Comparison of ENCODE assay signal across 29 cellular contexts in genomic region chr17:46917516-46917915, GRCh38.
"Had no signal": no experiment of that assay in that cellular context is flagged by ENCODE, and none has a peak within 500 bp of the region (broad histone marks: within the 10 kb centered on the region; RNA-seq: fewer than 3 reads in every experiment).

No MANE protein-coding gene starts in this region.

- H3K9me3 Mint-ChIP-seq: natural killer cell treated with Interleukin-12 subunit alpha and Interleukin-12 subunit beta and Interleukin-15 and Interleukin-18, amount 100 ng/mL, for 72 hours; neural crest cell; stimulated activated naive B cell treated with anti-CD40 and anti-IgM and Interleukin-4, amounts not matched to agents 10 μg/mL and 1 μg/mL and 100 μg/mL, for 72 hours; stimulated activated naive CD8-positive, alpha-beta T cell treated with anti-CD3 and anti-CD28 coated beads, Interleukin-15, Interleukin-2, amounts not matched to agents 100 ng/mL and 50 ng/mL, for 24 hours had no signal

- H3K9me3 ChIP-seq: esophagus muscularis mucosa, gastroesophageal sphincter, left lung, mucosa of descending colon, neutrophil, pancreas, sigmoid colon, suprapubic skin, transverse colon, upper lobe of right lung, uterus had no signal

- ATAC-seq: foreskin keratinocyte; gastroesophageal sphincter; heart right ventricle; left cardiac atrium; left lung; mucosa of descending colon; natural killer cell treated with Interleukin-12 subunit alpha and Interleukin-12 subunit beta and Interleukin-15 and Interleukin-18, amount 100 ng/mL, for 72 hours; pancreas; right cardiac atrium; stimulated activated naive B cell treated with anti-CD40 and anti-IgM and Interleukin-4, amounts not matched to agents 10 μg/mL and 1 μg/mL and 100 μg/mL, for 72 hours; upper lobe of right lung had no signal

- H3K36me3 ChIP-seq: esophagus muscularis mucosa, gastroesophageal sphincter, heart right ventricle, left lung, neutrophil, pancreas, sigmoid colon, suprapubic skin, transverse colon, upper lobe of right lung, uterus had no signal

- H3K4me3 Mint-ChIP-seq: mesothelial cell of epicardium; naive B cell; natural killer cell treated with Interleukin-12 subunit alpha and Interleukin-12 subunit beta and Interleukin-15 and Interleukin-18, amount 100 ng/mL, for 72 hours; neural crest cell; stimulated activated naive B cell treated with anti-CD40 and anti-IgM and Interleukin-4, amounts not matched to agents 10 μg/mL and 1 μg/mL and 100 μg/mL, for 72 hours; stimulated activated naive CD8-positive, alpha-beta T cell treated with anti-CD3 and anti-CD28 coated beads, Interleukin-15, Interleukin-2, amounts not matched to agents 100 ng/mL and 50 ng/mL, for 24 hours had no signal

- H3K27me3 Mint-ChIP-seq: stimulated activated naive CD8-positive, alpha-beta T cell treated with anti-CD3 and anti-CD28 coated beads, Interleukin-15, Interleukin-2, amounts not matched to agents 100 ng/mL and 50 ng/mL, for 24 hours had no signal

- H3K4me1 ChIP-seq: esophagus muscularis mucosa, left lung, pancreas, sigmoid colon, transverse colon, upper lobe of right lung, uterus had no signal

- DNase-seq: dorsolateral prefrontal cortex; effector CD4-positive, alpha-beta T cell; glutamatergic neuron; heart right ventricle; hippocampal formation; left cardiac atrium; left lung; mesenchymal stem cell; mucosa of descending colon; naive B cell; pancreas; right cardiac atrium; sigmoid colon; stimulated activated CD4-positive, alpha-beta T cell treated with anti-CD3 and anti-CD28 coated beads, Interleukin-2, amount 100 ng/mL, for 24 hours; stimulated activated CD4-positive, alpha-beta T cell treated with anti-CD3 and anti-CD28 coated beads, Interleukin-4, amount 100 ng/mL, for 24 hours; stimulated activated naive B cell treated with anti-CD40 and anti-IgM and Interleukin-4, amounts not matched to agents 10 μg/mL and 1 μg/mL and 100 μg/mL, for 72 hours; transverse colon; upper lobe of right lung; uterus had no signal

- H3K27ac Mint-ChIP-seq: mesothelial cell of epicardium; natural killer cell treated with Interleukin-12 subunit alpha and Interleukin-12 subunit beta and Interleukin-15 and Interleukin-18, amount 100 ng/mL, for 72 hours; progenitor cell of endocrine pancreas; stimulated activated naive B cell treated with anti-CD40 and anti-IgM and Interleukin-4, amounts not matched to agents 10 μg/mL and 1 μg/mL and 100 μg/mL, for 72 hours; stimulated activated naive CD8-positive, alpha-beta T cell treated with anti-CD3 and anti-CD28 coated beads, Interleukin-15, Interleukin-2, amounts not matched to agents 100 ng/mL and 50 ng/mL, for 24 hours had no signal

- H3K4me3 ChIP-seq: dorsolateral prefrontal cortex, esophagus muscularis mucosa, gastroesophageal sphincter, heart right ventricle, left lung, mucosa of descending colon, pancreas, sigmoid colon, suprapubic skin, transverse colon, upper lobe of right lung, uterus had no signal

- H3K27me3 ChIP-seq: dorsolateral prefrontal cortex, esophagus muscularis mucosa, foreskin keratinocyte, heart right ventricle, left lung, pancreas, sigmoid colon, suprapubic skin, transverse colon, upper lobe of right lung, uterus had no signal

- H3K27ac ChIP-seq: dorsolateral prefrontal cortex, esophagus muscularis mucosa, gastroesophageal sphincter, heart right ventricle, left lung, neutrophil, pancreas, sigmoid colon, suprapubic skin, transverse colon, upper lobe of right lung, uterus had no signal

- H3K4me1 Mint-ChIP-seq: mesothelial cell of epicardium had no signal
